Comparison of ENCODE assay signal across 24 cellular contexts in the genomic region with DNA sequence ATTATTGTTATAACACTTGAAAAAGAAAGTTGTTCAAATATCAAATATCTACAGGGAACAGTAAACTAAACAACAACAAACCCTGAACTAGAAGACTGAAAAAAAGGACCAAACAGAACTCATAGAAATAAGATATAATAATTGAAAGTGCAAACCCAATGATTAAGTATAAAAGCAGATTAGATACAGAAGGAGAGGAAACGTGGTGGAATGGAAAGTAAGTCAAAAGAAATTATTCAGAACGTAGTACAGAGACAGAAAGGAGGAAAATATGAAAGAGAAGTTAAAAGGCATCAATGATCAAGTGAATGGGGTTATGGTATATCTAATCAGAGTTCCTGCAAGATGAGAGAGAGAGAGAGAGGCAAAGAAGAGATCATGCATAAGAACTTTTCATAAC.
"Had no signal": no experiment of that assay in that cellular context is flagged by ENCODE, and none has a peak within 500 bp of the region (broad histone marks: within the 10 kb centered on the region; RNA-seq: fewer than 3 reads in every experiment).

No MANE protein-coding gene starts in this region.

- H3K36me3 ChIP-seq: colonic mucosa, esophagus muscularis mucosa, esophagus squamous epithelium, gastrocnemius medialis, gastroesophageal sphincter, heart left ventricle, heart right ventricle had no signal

- H3K4me1 ChIP-seq: colonic mucosa, esophagus muscularis mucosa, esophagus squamous epithelium, foreskin keratinocyte, gastrocnemius medialis, gastroesophageal sphincter, heart left ventricle, heart right ventricle had no signal

- H3K9me3 ChIP-seq: colonic mucosa, esophagus squamous epithelium, gastrocnemius medialis, gastroesophageal sphincter had no signal

- H3K27me3 ChIP-seq: colonic mucosa, dorsolateral prefrontal cortex, esophagus muscularis mucosa, esophagus squamous epithelium, foreskin keratinocyte, gastrocnemius medialis, gastroesophageal sphincter, heart left ventricle, heart right ventricle had no signal

- H3K27ac ChIP-seq: colonic mucosa, coronary artery, dorsolateral prefrontal cortex, epithelial cell of prostate, esophagus muscularis mucosa, esophagus squamous epithelium, foreskin keratinocyte, gastrocnemius medialis, gastroesophageal sphincter, heart left ventricle, heart right ventricle had no signal

- DNase-seq: colonic mucosa; cortex of kidney; dermis blood vessel endothelial cell; dorsolateral prefrontal cortex; effector CD4-positive, alpha-beta T cell; effector CD8-positive, alpha-beta T cell; effector memory CD4-positive, alpha-beta T cell; effector memory CD8-positive, alpha-beta T cell; endodermal cell; erythroblast; esophagus squamous epithelium; foreskin fibroblast; foreskin keratinocyte; foreskin melanocyte; gastrocnemius medialis; glutamatergic neuron; head of caudate nucleus; heart left ventricle; heart right ventricle had no signal

- H3K4me3 ChIP-seq: colonic mucosa, coronary artery, dorsolateral prefrontal cortex, esophagus muscularis mucosa, esophagus squamous epithelium, gastrocnemius medialis, gastroesophageal sphincter, heart left ventricle, heart right ventricle had no signal

- ATAC-seq: effector memory CD8-positive, alpha-beta T cell; esophagus mucosa; foreskin keratinocyte; gastrocnemius medialis; gastroesophageal sphincter; heart left ventricle; heart right ventricle had no signal
